8 cellular contexts compared by ENCODE assay signal in genomic region chr20:29443206-29443781, GRCh38.
A peak's percentile ranks its signal among the peaks of the same experiment; 100 is the strongest.
DNase-seq lines count a peak whose midpoint lies in the region; ATAC-seq and TF ChIP-seq lines count a peak whose summit lies in the region.
"Not testable (repeated sequence)": the region's sequence is repeated elsewhere in the genome, so short reads cannot be mapped to it uniquely, and the experiment has no call there.

No MANE protein-coding gene starts in this region.

- H3K9ac ChIP-seq in adipocyte (ENCODE audit: low read length), result peak overlapping the region; percentile 51

- not testable (repeated sequence) for H3K4me3 ChIP-seq in HFF-Myc (replicated peaks; ENCODE audit: low read depth, low read length); Peyer's patch; mucosa of descending colon
- H3K4me3 ChIP-seq in adipocyte (ENCODE audit: low read length) (peak overlapping the region; percentile 58), fibroblast of the aortic adventitia (ENCODE audit: low read depth, low read length) (peak overlapping the region; percentile 29), tibial artery (peak overlapping the region in 1 of 2 donors; percentile 10)

- intact Hi-C loops in mucosa of descending colon (cut with DNase I, micrococcal nuclease); tibial artery (cut with DNase I; ENCODE audit: low total_unique reads): not testable (repeated sequence)

- ATAC-seq in mucosa of descending colon, result peak; percentile 43

- TF ChIP-seq CTCF in HFF-Myc (IDR thresholded peaks at IDR 0.05; ENCODE audit: low read depth, low read length, missing control alignments) (peak; percentile 50), Peyer's patch (IDR thresholded peaks at IDR 0.05) (peak in 5 of 6 experiments; percentile 14 to 74 (median 58)), fibroblast of the aortic adventitia (IDR thresholded peaks at IDR 0.05; ENCODE audit: insufficient read depth, low read length) (peak; percentile 57), mucosa of descending colon (IDR thresholded peaks at IDR 0.05) (peak; percentile 20), tibial artery (IDR thresholded peaks at IDR 0.05) (peak; percentile 63 to 65)

- not testable (repeated sequence) for H3K27ac ChIP-seq in Peyer's patch, tibial artery

- not testable (repeated sequence) for H3K27me3 ChIP-seq in Peyer's patch; adipocyte (replicated peaks; ENCODE audit: control insufficient read depth, insufficient read depth, low read length); tibial artery

- not testable (repeated sequence) for H3K36me3 ChIP-seq in Peyer's patch; adipocyte (ENCODE audit: control insufficient read depth, insufficient read depth, low read length, severe bottlenecking); mucosa of descending colon (ENCODE audit: low read depth); tibial artery

- not testable (repeated sequence) for H3K9me3 ChIP-seq in Peyer's patch; adipocyte (ENCODE audit: control insufficient read depth, low read length); mucosa of descending colon; tibial artery

- not testable (repeated sequence) for TF ChIP-seq POLR2A in Peyer's patch (IDR thresholded peaks at IDR 0.05)

- H3K4me1 ChIP-seq in Peyer's patch; adipocyte (ENCODE audit: control insufficient read depth, insufficient read depth, low read length); mucosa of descending colon (ENCODE audit: low read depth); tibial artery: not testable (repeated sequence)

- DNase-seq in DMS 273 (lab: John Stamatoyannopoulos, UW; ENCODE audit: unreplicated experiment) (peak; percentile 72), HFF-Myc (ENCODE audit: extremely low read depth, low read depth) (peak; percentile 4), NCI-H146 treated with DMSO at 0.1 percent for 48 hours (lab: John Stamatoyannopoulos, UW; ENCODE audit: unreplicated experiment) (peak; percentile 15), adipocyte (ENCODE audit: low read depth) (peak; percentile 64), fibroblast of the aortic adventitia (ENCODE audit: low read depth) (peak; percentile 65), mucosa of descending colon (peak in 1 of 3 donors; percentile 22)
- DNase-seq in Peyer's patch, tibial artery: not testable (repeated sequence)
